In genomic region chr17:44014133-44014436, GRCh38 we compare ENCODE assay signal across 8 cellular contexts. TPM values are rescaled to one million over a fixed set of nuclear protein-coding genes. Genes with fewer than 3 reads are reported as not detected.
A peak's percentile ranks its signal among the peaks of the same experiment; 100 is the strongest.
DNase-seq lines count a peak whose midpoint lies in the region; ATAC-seq and TF ChIP-seq lines count a peak whose summit lies in the region.

No MANE protein-coding gene starts in this region.

- H3K4me3 ChIP-seq in AG10803 (ENCODE audit: low read length), result peak overlapping the region; percentile 99
- peak overlapping the region; percentile 87 to 97 for H3K4me3 ChIP-seq in duodenal mucosa (ENCODE audit: low read depth in 1 of 2, low read length in 2 of 2)

- H3K4me1 Mint-ChIP-seq in naive thymus-derived CD8-positive, alpha-beta T cell, result peaks cover 9 to 20% (median 17%) of the 10 kb centered on the region in 4 donors

- no peak for ATAC-seq in naive thymus-derived CD8-positive, alpha-beta T cell
- ATAC-seq in GM21515 (IDR thresholded peaks at IDR 0.05; ENCODE audit: unreplicated experiment), result no peak

- H3K36me3 Mint-ChIP-seq in naive thymus-derived CD8-positive, alpha-beta T cell, result peaks cover 0 to 22% (median 11%) of the 10 kb centered on the region in 3 donors

- peak overlapping the region; percentile 94 to 100 (median 99) for H3K4me3 Mint-ChIP-seq in naive thymus-derived CD8-positive, alpha-beta T cell

- POLR2A ChIA-PET in naive thymus-derived CD8-positive, alpha-beta T cell (lab: Charles Lee), result interaction anchor here (0.9 to 1.0 kb wide), 3 partner anchors 52 to 646 kb away, joined by 3 read pairs; partner anchors contain the start of gene G6PC3

- no peaks in the 10 kb centered on the region for H3K9me3 ChIP-seq in KOPT-K1 (ENCODE audit: insufficient read depth, low read length, poor library complexity, severe bottlenecking)
- no peaks in the 10 kb centered on the region for H3K9me3 ChIP-seq in duodenal mucosa (ENCODE audit: control insufficient read depth in 1 of 2, low read length in 2 of 2)

- DNase-seq in AG10803 (ENCODE audit: low read depth) (no peak), putamen (ENCODE audit: low spot score) (no peak), epidermal melanocyte (ENCODE audit: insufficient read length, low spot score) (no peak)
- no peak for DNase-seq in naive thymus-derived CD8-positive, alpha-beta T cell
- no peak for DNase-seq in stimulated activated naive CD4-positive, alpha-beta T cell treated with Interleukin-2 at 50 U/mL for 16 hours (lab: John Stamatoyannopoulos, UW)

- no peaks in the 10 kb centered on the region for H3K9me3 Mint-ChIP-seq in naive thymus-derived CD8-positive, alpha-beta T cell

- peak overlapping the region; percentile 84 to 98 for H3K9ac ChIP-seq in duodenal mucosa (ENCODE audit: low read depth in 1 of 2, low read length in 2 of 2)

- no peak for TF ChIP-seq CTCF in AG10803 (conservative IDR thresholded peaks at IDR 0.05; ENCODE audit: low read length)

- peaks cover 18 to 25% of the 10 kb centered on the region in 2 donors for H3K4me1 ChIP-seq in duodenal mucosa (ENCODE audit: control insufficient read depth in 1 of 2, insufficient read depth in 2 of 2, low read length in 2 of 2)

- H3K27ac Mint-ChIP-seq in naive thymus-derived CD8-positive, alpha-beta T cell, result peak overlapping the region in 8 of 10 donors; percentile 87 to 99 (median 94)

- H3K27ac ChIP-seq in KOPT-K1 (ENCODE audit: low read depth, low read length, poor library complexity, severe bottlenecking), result peak overlapping the region; percentile 75
- no peak overlapping the region for H3K27ac ChIP-seq in duodenal mucosa (ENCODE audit: low read depth, low read length)

- H3K27me3 ChIP-seq in duodenal mucosa (ENCODE audit: control insufficient read depth in 1 of 2, insufficient read depth in 2 of 2, low read length in 2 of 2), result no peaks in the 10 kb centered on the region

- H3K27me3 Mint-ChIP-seq in naive thymus-derived CD8-positive, alpha-beta T cell, result no peaks in the 10 kb centered on the region

- H3K36me3 ChIP-seq in KOPT-K1 (ENCODE audit: insufficient read depth, low read length) (peaks cover 13% of the 10 kb centered on the region; the same call in 1 of the 2 replicates), duodenal mucosa (ENCODE audit: control insufficient read depth in 1 of 2, insufficient read depth in 2 of 2, low read length in 2 of 2) (peaks cover 9 to 17% of the 10 kb centered on the region in 2 donors)

RNA-seq across cellular contexts. Expression of gene TMEM101, which starts 0.7 kb away (rescaled TPM):
- 10 to 100 TPM; 26.8 to 27.6 TPM for total RNA-seq in naive thymus-derived CD8-positive, alpha-beta T cell
- polyA plus RNA-seq in naive thymus-derived CD8-positive, alpha-beta T cell, result 10 to 100 TPM; 23.6 to 28.8 (median 27.1) TPM

RNA-seq across cellular contexts. Expression of gene NAGS, which starts 9.7 kb away (rescaled TPM):
- under 1 TPM; 0.19 to 0.96 TPM for total RNA-seq in naive thymus-derived CD8-positive, alpha-beta T cell
- polyA plus RNA-seq in naive thymus-derived CD8-positive, alpha-beta T cell, result under 1 TPM; 0.39 to 0.62 (median 0.59) TPM

RNA-seq across cellular contexts. Expression of gene LSM12, which starts 52.4 kb away (rescaled TPM):
- 10 to 100 TPM; 33.3 to 36.0 TPM for total RNA-seq in naive thymus-derived CD8-positive, alpha-beta T cell
- 10 to 100 TPM; 63.4 to 82.6 (median 66.7) TPM for polyA plus RNA-seq in naive thymus-derived CD8-positive, alpha-beta T cell

RNA-seq across cellular contexts. Expression of gene G6PC3, which starts 56.5 kb away (rescaled TPM):
- 10 to 100 TPM; 15.0 to 19.1 TPM for total RNA-seq in naive thymus-derived CD8-positive, alpha-beta T cell
- polyA plus RNA-seq in naive thymus-derived CD8-positive, alpha-beta T cell, result 10 to 100 TPM; 25.5 to 31.3 (median 26.6) TPM
